8 cellular contexts compared by ENCODE assay signal in genomic region chr11:65382036-65382803, GRCh38. TPM values are rescaled to one million over a fixed set of nuclear protein-coding genes. Genes with fewer than 3 reads are reported as not detected.
A peak's percentile ranks its signal among the peaks of the same experiment; 100 is the strongest.
DNase-seq lines count a peak whose midpoint lies in the region; ATAC-seq, FAIRE-seq and TF ChIP-seq lines count a peak whose summit lies in the region.

SLC25A45 (minus strand) TSS chr11:65382646; CDS start chr11:65381951, 695 bp downstream.

- H3K4me3 ChIP-seq in A549 = peak within 1 kb of the TSS; percentile 46
- peak within 1 kb of the TSS; percentile 20 for H3K4me3 ChIP-seq in astrocyte (ENCODE audit: insufficient read depth, low read depth, low read length)
- H3K4me3 ChIP-seq in skeletal muscle cell (ENCODE audit: low read depth, low read length) = peak within 1 kb of the TSS; percentile 33

- peak within 1 kb of the TSS; percentile 93 to 99 for H3K27ac ChIP-seq in A549
- H3K27ac ChIP-seq in astrocyte (ENCODE audit: low read depth, low read length) = peak within 1 kb of the TSS; percentile 98

- H3K9me3 Mint-ChIP-seq in astrocyte (ENCODE audit: unreplicated experiment) = no peaks in the 10 kb centered on the region

- H3K27me3 Mint-ChIP-seq in astrocyte (ENCODE audit: low read depth, unreplicated experiment) = no peaks in the 10 kb centered on the region

- H3K9ac ChIP-seq in astrocyte (ENCODE audit: low read length) = peak within 1 kb of the TSS; percentile 86

- FAIRE-seq in A549 (lab: Jason Lieb, UNC) (peak; percentile 36), astrocyte (lab: Jason Lieb, UNC) (peak; percentile 29)

- H3K79me2 ChIP-seq in astrocyte (ENCODE audit: insufficient read depth, low read length) = peaks cover 8% of the 10 kb centered on the region

- POLR2A ChIA-PET in A549 (lab: Yijun Ruan, JAX) = interaction anchor here (0.6 to 2.5 kb wide), 12 partner anchors 11 to 125 kb away, joined by 3 to 17 read pairs (median 5); partner anchors contain the start of gene NEAT1

- ATAC-seq in A549 (peak; percentile 88 to 90), GM18520 (IDR thresholded peaks at IDR 0.05; ENCODE audit: unreplicated experiment) (peak; percentile 55), HG03045 (IDR thresholded peaks at IDR 0.05; ENCODE audit: unreplicated experiment) (peak; percentile 60)

- TF ChIP-seq RAD21 in A549 (conservative IDR thresholded peaks at IDR 0.05 in 1 of 2, IDR thresholded peaks at IDR 0.05 in 1 of 2) = peak; percentile 75 to 81

- 1% methylated on average over 20 of the region's 27 CpGs for WGBS in A549 (ENCODE audit: missing lambda C conversion rate)

- H3K36me3 Mint-ChIP-seq in astrocyte (ENCODE audit: low read depth, unreplicated experiment) = no peaks in the 10 kb centered on the region

- H3K27me3 ChIP-seq in astrocyte (ENCODE audit: insufficient read depth, low read length) = no peaks in the 10 kb centered on the region

- no peaks in the 10 kb centered on the region for H4K20me1 ChIP-seq in astrocyte (ENCODE audit: insufficient read depth, low read length)

- peaks cover 34% of the 10 kb centered on the region for H3K4me1 Mint-ChIP-seq in astrocyte (ENCODE audit: low read depth, unreplicated experiment)

- no peak; the same call in none of the 2 replicates for TF ChIP-seq POLR2A in A549 (IDR thresholded peaks at IDR 0.05; ENCODE audit: low read length)

- H3K9me3 ChIP-seq in A549 = no peaks in the 10 kb centered on the region
- no peaks in the 10 kb centered on the region for H3K9me3 ChIP-seq in astrocyte (ENCODE audit: insufficient read depth, low read depth, low read length)

- H3K27ac Mint-ChIP-seq in astrocyte (ENCODE audit: unreplicated experiment) = peak within 1 kb of the TSS; percentile 98

- H2AFZ ChIP-seq in astrocyte (ENCODE audit: low read depth, low read length) = peak within 1 kb of the TSS; percentile 64

- H3K36me3 ChIP-seq in astrocyte (ENCODE audit: insufficient read depth, low read length) = no peaks in the 10 kb centered on the region

- DNase-seq in A549 (ENCODE audit: low read depth in 1 of 2, low spot score in 1 of 2) (peak; percentile 78 to 98), NCI-H2081 treated with DMSO at 0.1 percent for 48 hours (lab: John Stamatoyannopoulos, UW) (peak; percentile 23), T-helper 9 cell (peak; percentile 83), astrocyte (ENCODE audit: low read depth) (peak; percentile 96), hippocampal formation (lab: John Stamatoyannopoulos, UW) (peak; percentile 79 to 87), skeletal muscle cell (ENCODE audit: low read depth) (peak; percentile 99)

- TF ChIP-seq CTCF in A549 (IDR thresholded peaks at IDR 0.05) (peak; percentile 52; the same call in 2 of the 3 replicates), astrocyte (IDR thresholded peaks at IDR 0.05; ENCODE audit: insufficient read depth, low read depth, low read length) (peak; percentile 32)

- H3K4me2 ChIP-seq in A549 (peak within 1 kb of the TSS; percentile 93), astrocyte (ENCODE audit: low read length) (peak within 1 kb of the TSS; percentile 85)

- CTCF ChIA-PET in A549 (lab: Yijun Ruan, JAX) = interaction anchor here (0.6 to 14.2 kb wide), 26 partner anchors 8 to 133 kb away, joined by 3 to 208 read pairs (median 4); partner anchors contain the start of genes CDC42EP2, MALAT1 and NEAT1

- peak within 1 kb of the TSS; percentile 54 for H3K4me3 Mint-ChIP-seq in astrocyte (ENCODE audit: unreplicated experiment)

- peaks cover 80% of the 10 kb centered on the region for H3K4me1 ChIP-seq in A549
- peaks cover 34% of the 10 kb centered on the region for H3K4me1 ChIP-seq in astrocyte (ENCODE audit: insufficient read depth, low read length)

- peak; percentile 19 to 35; a peak in 3 of 5 replicates for TF ChIP-seq EP300 in A549 (IDR thresholded peaks at IDR 0.05)

TF ChIP-seq in A549, 52 proteins besides CTCF, POLR2A, EP300 and RAD21 (continues in another document):
- TF ChIP-seq EHMT2 (IDR thresholded peaks at IDR 0.05; ENCODE audit: low read depth) (no peak), ZNF302 (CRISPR knock-in tag; IDR thresholded peaks at IDR 0.05) (no peak), ELK1 (IDR thresholded peaks at IDR 0.05; ENCODE audit: low read depth, low read length) (no peak), ZFP36 (IDR thresholded peaks at IDR 0.05; ENCODE audit: borderline replicate concordance, partially characterized antibody) (no peak), NR3C1 (IDR thresholded peaks at IDR 0.05) (no peak), MAZ (IDR thresholded peaks at IDR 0.05; ENCODE audit: borderline replicate concordance, low read depth, low read length) (no peak), RARB (CRISPR knock-in tag; IDR thresholded peaks at IDR 0.05) (peak; percentile 63; the same call in 1 of the 2 replicates), HDAC2 (IDR thresholded peaks at IDR 0.05) (no peak), ATOH8 (CRISPR knock-in tag; IDR thresholded peaks at IDR 0.05; ENCODE audit: low read depth) (0 out of 2 replicates have a peak, but pooled peaks have one; percentile 30), CBX8 (IDR thresholded peaks at IDR 0.05) (no peak), HOXB13 (CRISPR knock-in tag; IDR thresholded peaks at IDR 0.05; ENCODE audit: low read depth) (peak; percentile 67; the same call in 1 of the 2 replicates), BCL3 (IDR thresholded peaks at IDR 0.05) (peak; percentile 15; the same call in 1 of the 3 replicates), HOXB5 (CRISPR knock-in tag; IDR thresholded peaks at IDR 0.05) (peak; percentile 88), FOSB (CRISPR knock-in tag; IDR thresholded peaks at IDR 0.05) (peak; percentile 88), E2F6 (IDR thresholded peaks at IDR 0.05; ENCODE audit: borderline replicate concordance, low read depth) (peak; percentile 21; the same call in 1 of the 2 replicates), MYC (IDR thresholded peaks at IDR 0.05; ENCODE audit: borderline replicate concordance, low read length) (peak; percentile 83; the same call in 1 of the 2 replicates), NFE2L2 (conservative IDR thresholded peaks at IDR 0.05; ENCODE audit: low read length) (no peak), JUNB (IDR thresholded peaks at IDR 0.05) (peak; percentile 83), ZSCAN20 (CRISPR knock-in tag; IDR thresholded peaks at IDR 0.05) (0 out of 2 replicates have a peak, but pooled peaks have one; percentile 10), ESRRA (IDR thresholded peaks at IDR 0.05; ENCODE audit: borderline replicate concordance, low read length) (0 out of 2 replicates have a peak, but pooled peaks have one; percentile 33), JUN (IDR thresholded peaks at IDR 0.05) (peak; percentile 73 to 95; a peak in 4 of 5 replicates), CHD2 (IDR thresholded peaks at IDR 0.05; ENCODE audit: low read length, partially characterized antibody) (no peak), PBX3 (IDR thresholded peaks at IDR 0.05) (no peak; the same call in 1 of the 2 replicates), POLR2AphosphoS2 (conservative IDR thresholded peaks at IDR 0.05; ENCODE audit: low read length) (no peak), TP53 (CRISPR knock-in tag; IDR thresholded peaks at IDR 0.05) (no peak), SREBF2 (IDR thresholded peaks at IDR 0.05) (no peak)

RNA-seq across cellular contexts. Expression of gene SLC25A45, which starts in this region (rescaled TPM):
- 3.1 and 4.9 TPM in 2 replicates for polyA plus RNA-seq in A549 (2011; rRNA removed)
- 3.1 and 4.9 TPM in 2 replicates for polyA plus RNA-seq in A549 (2012; cell fraction: cytosol; rRNA removed)
- polyA plus RNA-seq in A549 (2012; cell fraction: nucleus; rRNA removed) = 12.5 and 14.9 TPM in 2 replicates
- polyA plus RNA-seq in A549 (2017; fragmentation: RNase III; extraction: RNeasy Plus Mini Kit Qiagen cat#74134 plus additional on column Dnase treatment) = 7.9 to 8.6 TPM (median 8.1 TPM) in 3 replicates
- polyA minus RNA-seq in A549 (2011; rRNA and poly(A)+ RNA removed) = 7.0 and 9.0 TPM in 2 replicates
- total RNA-seq in astrocyte = 1.9 and 2.6 TPM in 2 replicates

Comparison
In these comparisons a context has a peak if more than half of its experiments do, and no peak if none do; other contexts are left out.
1. Peak in every context shown above with its lines: DNase-seq, ATAC-seq, H3K4me3 ChIP-seq and H3K27ac ChIP-seq.
2. DNase-seq: peak in every context shown above with its lines; median percentile 99 in skeletal muscle cell; 96 in astrocyte; 88 in A549; 83 in T-helper 9 cell; 83 in hippocampal formation; 23 in NCI-H2081 treated with DMSO at 0.1 percent for 48 hours.